In genomic region chr1:30704765-30705509, GRCh38 we compare ENCODE assay signal across 1 cellular context.
TF ChIP-seq lines count a peak whose summit lies in the region.

No MANE protein-coding gene starts in this region.

TF ChIP-seq in IMR-90, 13 proteins besides CTCF, POLR2A, EP300 and RAD21 (continued from another document):
- TF ChIP-seq USF2 (IDR thresholded peaks at IDR 0.05; ENCODE audit: low read depth, low read length) (no peak), MAFK (IDR thresholded peaks at IDR 0.05; ENCODE audit: low read depth, low read length) (no peak), BHLHE40 (IDR thresholded peaks at IDR 0.05; ENCODE audit: low read depth, low read length) (no peak)
